Comparison of ENCODE assay signal across 9 cellular contexts in genomic region chr16:67260426-67261063, GRCh38. TPM values are rescaled to one million over a fixed set of nuclear protein-coding genes. Genes with fewer than 3 reads are reported as not detected.
DNase-seq lines count a peak whose midpoint lies in the region; TF ChIP-seq lines count a peak whose summit lies in the region.
"Had no signal": no experiment of that assay in that cellular context is flagged by ENCODE, and none has a peak within 500 bp of the region (broad histone marks: within the 10 kb centered on the region; RNA-seq: fewer than 3 reads in every experiment).

No MANE protein-coding gene starts in this region.

- CTCF ChIA-PET in activated naive CD4-positive, alpha-beta T cell treated with anti-CD3 and anti-CD28 coated beads, Interleukin-2, amount 10 ng/mL, durations not matched to agents 7 days and 5 days (lab: Charles Lee) = interaction anchor here (0.6 to 2.5 kb wide), 25 partner anchors 11 to 254 kb away, joined by 3 to 27 read pairs (median 4); partner anchors contain the start of genes FHOD1, KCTD19, LRRC36 and TPPP3

- no peak overlapping the region for H3K4me3 Mint-ChIP-seq in activated naive CD4-positive, alpha-beta T cell treated with anti-CD3 and anti-CD28 coated beads, Interleukin-2, amount 10 ng/mL, durations not matched to agents 7 days and 5 days
- H3K4me3 Mint-ChIP-seq in type B pancreatic cell = no peak overlapping the region
- H3K4me3 Mint-ChIP-seq: stimulated activated naive CD8-positive, alpha-beta T cell treated with anti-CD3 and anti-CD28 coated beads, Interleukin-15, Interleukin-2, amounts not matched to agents 100 ng/mL and 50 ng/mL, for 24 hours had no signal

- DNase-seq in AML-193 (lab: John Stamatoyannopoulos, UW) = peak; percentile 65 to 72
- DNase-seq in NCI-H2171 treated with DMSO at 0.1 percent for 48 hours (lab: John Stamatoyannopoulos, UW) = peak; percentile 74
- DNase-seq in activated naive CD4-positive, alpha-beta T cell treated with anti-CD3 and anti-CD28 coated beads, Interleukin-2, amount 10 ng/mL, durations not matched to agents 7 days and 5 days = peak; percentile 59
- peak; percentile 62 for DNase-seq in iPS-NIHi11 (ENCODE audit: low spot score)
- no peak for DNase-seq in type B pancreatic cell (ENCODE audit: extremely low spot score, unreplicated experiment)
- DNase-seq in activated CD4-positive, CD25-positive, alpha-beta regulatory T cell treated with anti-CD3 and anti-CD28 coated beads, Interleukin-2, amount 50 U/mL, for 72 hours = no peak
- no peak for DNase-seq in medulla oblongata (ENCODE audit: extremely low spot score)

- no peaks in the 10 kb centered on the region for H3K9me3 Mint-ChIP-seq in activated naive CD4-positive, alpha-beta T cell treated with anti-CD3 and anti-CD28 coated beads, Interleukin-2, amount 10 ng/mL, durations not matched to agents 7 days and 5 days
- no peaks in the 10 kb centered on the region for H3K9me3 Mint-ChIP-seq in type B pancreatic cell
- H3K9me3 Mint-ChIP-seq: stimulated activated naive CD8-positive, alpha-beta T cell treated with anti-CD3 and anti-CD28 coated beads, Interleukin-15, Interleukin-2, amounts not matched to agents 100 ng/mL and 50 ng/mL, for 24 hours had no signal

- no peaks in the 10 kb centered on the region for H3K36me3 Mint-ChIP-seq in activated naive CD4-positive, alpha-beta T cell treated with anti-CD3 and anti-CD28 coated beads, Interleukin-2, amount 10 ng/mL, durations not matched to agents 7 days and 5 days
- no peaks in the 10 kb centered on the region for H3K36me3 Mint-ChIP-seq in type B pancreatic cell

- H3K27ac Mint-ChIP-seq in activated naive CD4-positive, alpha-beta T cell treated with anti-CD3 and anti-CD28 coated beads, Interleukin-2, amount 10 ng/mL, durations not matched to agents 7 days and 5 days = no peak overlapping the region
- no peak overlapping the region for H3K27ac Mint-ChIP-seq in type B pancreatic cell
- H3K27ac Mint-ChIP-seq: stimulated activated naive CD8-positive, alpha-beta T cell treated with anti-CD3 and anti-CD28 coated beads, Interleukin-15, Interleukin-2, amounts not matched to agents 100 ng/mL and 50 ng/mL, for 24 hours had no signal

- no peaks in the 10 kb centered on the region for H3K4me1 Mint-ChIP-seq in activated naive CD4-positive, alpha-beta T cell treated with anti-CD3 and anti-CD28 coated beads, Interleukin-2, amount 10 ng/mL, durations not matched to agents 7 days and 5 days
- peaks cover 9% of the 10 kb centered on the region for H3K4me1 Mint-ChIP-seq in type B pancreatic cell (ENCODE audit: unreplicated experiment)

- TF ChIP-seq CTCF in GM12874 (IDR thresholded peaks at IDR 0.05; ENCODE audit: insufficient read depth, low read depth, low read length) = peak; percentile 71
- peak; percentile 66 for TF ChIP-seq CTCF in type B pancreatic cell (conservative IDR thresholded peaks at IDR 0.05)

- peaks cover 46% of the 10 kb centered on the region for H3K27me3 Mint-ChIP-seq in activated naive CD4-positive, alpha-beta T cell treated with anti-CD3 and anti-CD28 coated beads, Interleukin-2, amount 10 ng/mL, durations not matched to agents 7 days and 5 days
- H3K27me3 Mint-ChIP-seq in type B pancreatic cell = peaks cover 23% of the 10 kb centered on the region

RNA-seq across cellular contexts. Expression of gene SLC9A5, which starts 11.8 kb away (rescaled TPM):
- total RNA-seq in type B pancreatic cell (ENCODE audit: low replicate concordance) = 1.0 and 4.4 TPM in 2 replicates

RNA-seq across cellular contexts. Expression of gene FHOD1, which starts 13.3 kb away (rescaled TPM):
- 15.2 and 34.7 TPM in 2 replicates for total RNA-seq in type B pancreatic cell (ENCODE audit: low replicate concordance)

RNA-seq across cellular contexts. Expression of gene PLEKHG4, which starts 18.8 kb away (rescaled TPM):
- 2.9 and 3.8 TPM in 2 replicates for total RNA-seq in type B pancreatic cell (ENCODE audit: low replicate concordance)

RNA-seq across cellular contexts. Expression of gene TMEM208, which starts 33.6 kb away (rescaled TPM):
- 49.2 and 64.4 TPM in 2 replicates for total RNA-seq in type B pancreatic cell (ENCODE audit: low replicate concordance)

Comparison
In these comparisons a context has a peak if more than half of its experiments do, and no peak if none do; other contexts are left out.
1. DNase-seq: peak in AML-193 (2 of 2), NCI-H2171 treated with DMSO at 0.1 percent for 48 hours (single experiment), activated naive CD4-positive, alpha-beta T cell treated with anti-CD3 and anti-CD28 coated beads, Interleukin-2, amount 10 ng/mL, durations not matched to agents 7 days and 5 days (single experiment) and iPS-NIHi11 (single experiment); none in type B pancreatic cell (single experiment), activated CD4-positive, CD25-positive, alpha-beta regulatory T cell treated with anti-CD3 and anti-CD28 coated beads, Interleukin-2, amount 50 U/mL, for 72 hours (single experiment) and medulla oblongata (single experiment).